In genomic region chr3:15330031-15330596, GRCh38 we compare ENCODE assay signal across 10 cellular contexts. TPM values are rescaled to one million over a fixed set of nuclear protein-coding genes. Genes with fewer than 3 reads are reported as not detected.
DNase-seq lines count a peak whose midpoint lies in the region; ATAC-seq and TF ChIP-seq lines count a peak whose summit lies in the region.
"Had no signal": no experiment of that assay in that cellular context is flagged by ENCODE, and none has a peak within 500 bp of the region (broad histone marks: within the 10 kb centered on the region; RNA-seq: fewer than 3 reads in every experiment).

No MANE protein-coding gene starts in this region.

- peaks cover 51% of the 10 kb centered on the region for H3K36me3 Mint-ChIP-seq in T-helper 1 cell treated with Interleukin-12 subunit alpha and Interleukin-12 subunit beta and Interleukin-4 antibody, amounts not matched to agents 30 μg/mL and 1 μg/mL, for 36 hours (ENCODE audit: low read depth)
- H3K36me3 Mint-ChIP-seq in activated T-helper 17 cell treated with anti-CD3 and anti-CD28 coated beads, Interleukin-2, amount 50 U/mL, for 72 hours (ENCODE audit: low read depth) = peaks cover 63% of the 10 kb centered on the region

- no peak for DNase-seq in T-helper 1 cell
- DNase-seq in left kidney (ENCODE audit: low read depth, low spot score) = peak; percentile 91
- DNase-seq in transverse colon = peak; percentile 41
- no peak for DNase-seq in DMS79 treated with DMSO at 0.1 percent for 48 hours (lab: John Stamatoyannopoulos, UW)
- no peak for DNase-seq in GM19240 (ENCODE audit: insufficient read length, low spot score)
- DNase-seq in cortex of kidney (lab: John Stamatoyannopoulos, UW) = no peak
- DNase-seq: activated CD8-positive, alpha-beta memory T cell treated with anti-CD3 and anti-CD28 coated beads, Interleukin-2, amount 50 U/mL, for 48 hours had no signal

- in situ Hi-C loops in transverse colon (cut with MboI; ENCODE audit: low pct_ligation_motif_present in 1 of 4, low pct_unique_long_range_greater_than_20kb in 1 of 4, low sequenced_read_pairs in 3 of 4) = loop anchor here in 1 of 4 donors (5.0 kb wide), 1 partner anchor 63 kb away; no protein-coding TSS in a partner anchor

- no peak for TF ChIP-seq CTCF in transverse colon (IDR thresholded peaks at IDR 0.05)

- H3K4me1 ChIP-seq in transverse colon = peaks cover 2 to 21% (median 13%) of the 10 kb centered on the region in 4 donors

- H3K36me3 ChIP-seq in transverse colon = no peaks in the 10 kb centered on the region

- peak overlapping the region; percentile 93 for H3K4me3 Mint-ChIP-seq in T-helper 1 cell treated with Interleukin-12 subunit alpha and Interleukin-12 subunit beta and Interleukin-4 antibody, amounts not matched to agents 30 μg/mL and 1 μg/mL, for 36 hours
- H3K4me3 Mint-ChIP-seq in activated T-helper 17 cell treated with anti-CD3 and anti-CD28 coated beads, Interleukin-2, amount 50 U/mL, for 72 hours = peak overlapping the region; percentile 94

- no peak for ATAC-seq in activated T-helper 17 cell treated with anti-CD3 and anti-CD28 coated beads, Interleukin-2, amount 50 U/mL, for 72 hours (replicated peaks)

- H3K4me3 ChIP-seq in transverse colon = no peak overlapping the region

- no peaks in the 10 kb centered on the region for H3K9me3 ChIP-seq in transverse colon

- H3K27me3 Mint-ChIP-seq in T-helper 1 cell treated with Interleukin-12 subunit alpha and Interleukin-12 subunit beta and Interleukin-4 antibody, amounts not matched to agents 30 μg/mL and 1 μg/mL, for 36 hours (ENCODE audit: low read depth) = no peaks in the 10 kb centered on the region
- H3K27me3 Mint-ChIP-seq in activated T-helper 17 cell treated with anti-CD3 and anti-CD28 coated beads, Interleukin-2, amount 50 U/mL, for 72 hours = no peaks in the 10 kb centered on the region

- peak overlapping the region; percentile 72 to 82 (median 77) for H3K27ac ChIP-seq in transverse colon
- H3K27ac ChIP-seq: HL-60 had no signal

- H3K27ac Mint-ChIP-seq in T-helper 1 cell treated with Interleukin-12 subunit alpha and Interleukin-12 subunit beta and Interleukin-4 antibody, amounts not matched to agents 30 μg/mL and 1 μg/mL, for 36 hours = no peak overlapping the region
- no peak overlapping the region for H3K27ac Mint-ChIP-seq in activated T-helper 17 cell treated with anti-CD3 and anti-CD28 coated beads, Interleukin-2, amount 50 U/mL, for 72 hours

- peaks cover 8% of the 10 kb centered on the region for H3K27me3 ChIP-seq in transverse colon

- H3K4me1 Mint-ChIP-seq in T-helper 1 cell treated with Interleukin-12 subunit alpha and Interleukin-12 subunit beta and Interleukin-4 antibody, amounts not matched to agents 30 μg/mL and 1 μg/mL, for 36 hours (ENCODE audit: low read depth) = peaks cover 71% of the 10 kb centered on the region
- peaks cover 36% of the 10 kb centered on the region for H3K4me1 Mint-ChIP-seq in activated T-helper 17 cell treated with anti-CD3 and anti-CD28 coated beads, Interleukin-2, amount 50 U/mL, for 72 hours

- H3K9me3 Mint-ChIP-seq in T-helper 1 cell treated with Interleukin-12 subunit alpha and Interleukin-12 subunit beta and Interleukin-4 antibody, amounts not matched to agents 30 μg/mL and 1 μg/mL, for 36 hours = no peaks in the 10 kb centered on the region
- H3K9me3 Mint-ChIP-seq in activated T-helper 17 cell treated with anti-CD3 and anti-CD28 coated beads, Interleukin-2, amount 50 U/mL, for 72 hours = no peaks in the 10 kb centered on the region

- no peak for TF ChIP-seq EP300 in transverse colon (IDR thresholded peaks at IDR 0.05; ENCODE audit: low read depth)

- TF ChIP-seq POLR2A in transverse colon (IDR thresholded peaks at IDR 0.05) = no peak

- intact Hi-C loops in transverse colon (cut with DNase I; ENCODE audit: low total_unique reads) = no loop called here

- WGBS in transverse colon (ENCODE audit: low coverage in 1 of 2), 2 donors = 68 to 75% methylated on average over 5 to 10 of the region's 10 CpGs

RNA-seq across cellular contexts. Expression of gene SH3BP5, which starts 2.3 kb away (rescaled TPM):
- total RNA-seq in activated T-helper 17 cell treated with anti-CD3 and anti-CD28 coated beads, Interleukin-2, amount 50 U/mL, for 72 hours = 10 to 100 TPM; 20.2 to 24.6 TPM
- total RNA-seq in transverse colon = 10 to 100 TPM in 3 of 4 donors, 1 to 10 TPM in 1; 7.5 to 32.4 (median 15.8) TPM

Comparison
In these comparisons a context has a peak if more than half of its experiments do, and no peak if none do; other contexts are left out.
1. DNase-seq: peak in left kidney (single experiment) and transverse colon (single experiment); none in T-helper 1 cell (0 of 5), DMS79 treated with DMSO at 0.1 percent for 48 hours (single experiment), GM19240 (single experiment) and cortex of kidney (single experiment).